ENCODE assay signal across 8 cellular contexts in the genomic region with DNA sequence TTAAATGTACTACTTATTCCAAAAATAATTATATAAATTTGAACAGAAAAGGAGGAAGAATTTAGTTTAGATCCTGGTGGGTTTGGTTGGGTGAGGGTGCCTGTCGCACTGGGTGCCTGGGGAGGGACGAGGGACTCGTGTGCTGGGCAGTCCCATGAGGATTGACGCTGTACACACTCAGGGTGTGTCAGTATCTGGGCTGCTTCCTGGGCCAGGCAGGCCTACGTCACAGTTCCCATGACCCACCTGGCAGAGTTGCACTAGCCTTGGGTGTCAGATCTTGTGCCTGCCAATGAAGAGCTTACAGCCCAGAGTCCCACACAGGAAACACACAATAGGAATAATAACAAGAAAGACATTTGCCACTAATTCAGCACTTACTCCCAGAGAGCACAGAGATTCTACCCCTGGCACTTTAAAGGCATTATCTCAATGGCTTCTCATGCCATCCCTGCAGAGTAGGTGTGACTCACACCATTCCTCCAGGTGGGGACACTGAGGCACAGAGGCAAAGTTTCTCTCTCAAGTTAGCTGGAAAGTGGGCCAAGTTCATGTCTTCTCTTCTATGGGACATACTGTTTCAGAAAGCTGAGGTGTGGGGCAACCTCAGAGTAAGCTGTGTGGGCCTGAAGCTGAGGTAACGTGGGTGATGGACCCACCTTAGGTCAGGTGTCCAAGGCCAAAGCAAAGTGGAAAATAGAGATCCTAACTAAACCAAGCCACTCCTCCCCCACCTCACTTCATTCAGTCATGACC. TPM values are rescaled to one million over a fixed set of nuclear protein-coding genes. Genes with fewer than 3 reads are reported as not detected.
DNase-seq lines count a peak whose midpoint lies in the region; ATAC-seq, FAIRE-seq and TF ChIP-seq lines count a peak whose summit lies in the region.

No MANE protein-coding gene starts in this region.

- no peaks in the 10 kb centered on the region for H3K27me3 ChIP-seq in pancreas

- H3K4me1 ChIP-seq in pancreas, result peaks cover 30 to 42% (median 42%) of the 10 kb centered on the region in 3 donors

- DNase-seq in GM18507 (ENCODE audit: extremely low spot score, insufficient read length, low read depth) (no peak), epithelial cell of prostate (ENCODE audit: low read depth, low spot score) (peak; percentile 87), pancreas (peak in 5 of 6 donors; percentile 84 to 88 (median 86)), SK-N-DZ (ENCODE audit: low spot score) (no peak), EL (no peak), DMS114 treated with DMSO at 0.1 percent for 48 hours (lab: John Stamatoyannopoulos, UW; ENCODE audit: unreplicated experiment) (no peak)
- DNase-seq in activated CD4-positive, alpha-beta T cell treated with anti-CD3 and anti-CD28 coated beads for 1 hour, result peak; percentile 30
- DNase-seq in activated CD4-positive, CD25-positive, alpha-beta regulatory T cell treated with anti-CD3 and anti-CD28 coated beads, Interleukin-2, amount 50 U/mL, for 72 hours, result no peak

- FAIRE-seq in GM18507 (lab: Jason Lieb, UNC) (peak; percentile 69), pancreas (lab: Jason Lieb, UNC) (no peak)

- H3K27ac ChIP-seq in epithelial cell of prostate (peak overlapping the region; percentile 97), pancreas (peak overlapping the region; percentile 35 to 97 (median 90))

- 28 to 40% methylated on average over 6 of the region's 6 CpGs for WGBS in pancreas, 2 donors

- intact Hi-C loops in pancreas (cut with DNase I), result loop anchor here in 1 of 3 donors (10.0 kb wide), 1 partner anchor 55 kb away; no protein-coding TSS in a partner anchor

- no peak for TF ChIP-seq CTCF in pancreas (IDR thresholded peaks at IDR 0.05)

- ATAC-seq in pancreas, result peak; percentile 72 to 77 (median 76)

- H3K9me3 ChIP-seq in pancreas, result no peaks in the 10 kb centered on the region

- H3K36me3 ChIP-seq in pancreas, result no peaks in the 10 kb centered on the region

- H3K4me3 ChIP-seq in pancreas, result no peak overlapping the region

RNA-seq across cellular contexts. Expression of a gene that starts 1.3 kb away (rescaled TPM):
- total RNA-seq in pancreas, result 10 to 100 TPM in 3 of 6 donors, 1 to 10 TPM in 3; 4.7 to 14.8 (median 9.3) TPM
- polyA plus RNA-seq in pancreas, result 10 to 100 TPM; 13.8 to 23.8 TPM
- polyA plus RNA-seq in SK-N-DZ (2014; cell fraction: cytosol; rRNA removed), result 1.3 and 1.9 TPM in 2 replicates
- polyA plus RNA-seq in SK-N-DZ (2014; cell fraction: nucleus; rRNA removed), result 1.4 and 3.5 TPM in 2 replicates

Comparison
In these comparisons a context has a peak if more than half of its experiments do, and no peak if none do; other contexts are left out.
1. DNase-seq: peak in activated CD4-positive, alpha-beta T cell treated with anti-CD3 and anti-CD28 coated beads for 1 hour (single experiment), epithelial cell of prostate (single experiment) and pancreas (5 of 6); none in GM18507 (single experiment), SK-N-DZ (single experiment), EL (single experiment), DMS114 treated with DMSO at 0.1 percent for 48 hours (single experiment) and activated CD4-positive, CD25-positive, alpha-beta regulatory T cell treated with anti-CD3 and anti-CD28 coated beads, Interleukin-2, amount 50 U/mL, for 72 hours (single experiment).